ENCODE assay signal across 20 cellular contexts in genomic region chr15:44479343-44479742, GRCh38.
"Had no signal": no experiment of that assay in that cellular context is flagged by ENCODE, and none has a peak within 500 bp of the region (broad histone marks: within the 10 kb centered on the region; RNA-seq: fewer than 3 reads in every experiment).

No MANE protein-coding gene starts in this region.

- H3K27ac Mint-ChIP-seq: IgD-negative memory B cell had no signal

- DNase-seq: KBM-7, MG63, NCI-H1092, NCI-H1105 treated with DMSO at 0.1 percent for 48 hours, NCI-H1417 treated with DMSO at 0.1 percent for 48 hours, NCI-H146, NCI-H1694 treated with DMSO at 0.1 percent for 48 hours, NCI-H1930, NCI-H2081, NCI-H2107, NCI-H2227 treated with DMSO at 0.1 percent for 48 hours, NCI-H524, NCI-H69, NCI-H774, Right ventricle myocardium superior, RPMI8226, SIG-M5 had no signal

- H3K36me3 Mint-ChIP-seq: IgD-negative memory B cell had no signal

- H3K4me3 ChIP-seq: MG63, SJSA1, SK-N-MC had no signal

- H3K4me3 Mint-ChIP-seq: IgD-negative memory B cell had no signal

- H3K27ac ChIP-seq: SJSA1, SK-N-MC had no signal

- H3K9me3 ChIP-seq: MG63, SJSA1 had no signal

- H3K9me3 Mint-ChIP-seq: IgD-negative memory B cell had no signal

- H3K4me1 ChIP-seq: SJSA1 had no signal

- H3K27me3 Mint-ChIP-seq: IgD-negative memory B cell had no signal
